8 cellular contexts compared by ENCODE assay signal in the genomic region with DNA sequence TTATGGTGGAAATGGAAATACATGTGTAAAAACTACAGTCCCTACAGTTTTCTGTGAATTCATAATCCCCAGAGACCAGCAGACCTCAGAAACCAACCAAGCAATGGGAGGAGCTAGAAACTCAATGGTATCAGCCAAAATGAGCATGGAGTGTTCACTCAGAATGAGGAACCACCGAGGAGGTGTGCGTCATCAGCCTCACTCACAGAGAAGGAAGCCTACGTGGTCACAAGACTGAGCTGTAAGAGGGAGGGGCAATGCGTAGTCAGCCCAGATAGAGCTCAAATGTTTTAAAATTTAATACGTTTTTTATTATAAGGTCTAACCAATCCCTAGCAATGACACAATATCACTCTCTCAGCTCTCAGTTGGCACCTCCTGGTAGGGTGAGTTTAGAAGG. TPM values are rescaled to one million over a fixed set of nuclear protein-coding genes. Genes with fewer than 3 reads are reported as not detected.
DNase-seq lines count a peak whose midpoint lies in the region; ATAC-seq and TF ChIP-seq lines count a peak whose summit lies in the region.

No MANE protein-coding gene starts in this region.

- POLR2A ChIA-PET in CD4-positive, alpha-beta memory T cell (lab: Charles Lee; ENCODE audit: partially characterized antibody), result no interaction called here

- H3K27me3 ChIP-seq in CD4-positive, alpha-beta memory T cell (ENCODE audit: insufficient read depth, low read length), result no peaks in the 10 kb centered on the region

- no peak for TF ChIP-seq CTCF in mucosa of descending colon (IDR thresholded peaks at IDR 0.05)

- no peaks in the 10 kb centered on the region for H3K36me3 Mint-ChIP-seq in CD4-positive, alpha-beta memory T cell
- H3K36me3 Mint-ChIP-seq in activated T-cell treated with anti-CD3 and anti-CD28 coated beads, Interleukin-2, amount 50 U/mL, for 72 hours (ENCODE audit: insufficient read depth in 2 of 2), result no peaks in the 10 kb centered on the region

- H3K36me3 ChIP-seq in CD4-positive, alpha-beta memory T cell (ENCODE audit: insufficient read depth, low read length), result no peaks in the 10 kb centered on the region
- H3K36me3 ChIP-seq in mucosa of descending colon (ENCODE audit: low read depth), result no peaks in the 10 kb centered on the region

- no peak overlapping the region for H3K27ac Mint-ChIP-seq in CD4-positive, alpha-beta memory T cell
- H3K27ac Mint-ChIP-seq in activated T-cell treated with anti-CD3 and anti-CD28 coated beads, Interleukin-2, amount 50 U/mL, for 72 hours, result no peak overlapping the region

- CTCF ChIA-PET in CD4-positive, alpha-beta memory T cell (lab: Charles Lee; ENCODE audit: partially characterized antibody), result interaction anchor here (1.4 to 1.5 kb wide), 2 partner anchors 10 to 17 kb away, joined by 3 to 4 read pairs; a partner anchor contains a TSS

- H3K4me3 ChIP-seq in CD4-positive, alpha-beta memory T cell (ENCODE audit: low read length in 2 of 2), result no peak overlapping the region
- H3K4me3 ChIP-seq in mucosa of descending colon, result no peak overlapping the region

- H3K4me1 Mint-ChIP-seq in CD4-positive, alpha-beta memory T cell, result no peaks in the 10 kb centered on the region
- peaks cover 8% of the 10 kb centered on the region for H3K4me1 Mint-ChIP-seq in activated T-cell treated with anti-CD3 and anti-CD28 coated beads, Interleukin-2, amount 50 U/mL, for 72 hours (ENCODE audit: low read depth)

- H3K9me3 ChIP-seq in CD4-positive, alpha-beta memory T cell (ENCODE audit: control insufficient read depth in 1 of 2, low read length in 2 of 2), result no peaks in the 10 kb centered on the region
- no peaks in the 10 kb centered on the region for H3K9me3 ChIP-seq in mucosa of descending colon

- peak in 4 of 5 donors; percentile 2 to 60 (median 8) for DNase-seq in CD4-positive, alpha-beta memory T cell
- DNase-seq in activated T-cell treated with anti-CD3 and anti-CD28 coated beads, Interleukin-2, amount 50 U/mL, for 72 hours, result peak; percentile 62 to 68
- DNase-seq in mucosa of descending colon, result peak in 2 of 3 donors; percentile 54 to 62
- DNase-seq in AG20443 (ENCODE audit: low spot score), result no peak
- no peak for DNase-seq in EL
- DNase-seq in NCI-H2107 (lab: John Stamatoyannopoulos, UW), result no peak

- H3K27ac ChIP-seq in CD4-positive, alpha-beta memory T cell (ENCODE audit: low read depth, low read length), result no peak overlapping the region

- H3K27me3 Mint-ChIP-seq in CD4-positive, alpha-beta memory T cell, result peaks cover 5 to 8% of the 10 kb centered on the region in 2 donors
- H3K27me3 Mint-ChIP-seq in activated T-cell treated with anti-CD3 and anti-CD28 coated beads, Interleukin-2, amount 50 U/mL, for 72 hours (ENCODE audit: low read depth), result peaks cover 25% of the 10 kb centered on the region

- no peaks in the 10 kb centered on the region for H3K9me3 Mint-ChIP-seq in CD4-positive, alpha-beta memory T cell
- H3K9me3 Mint-ChIP-seq in activated T-cell treated with anti-CD3 and anti-CD28 coated beads, Interleukin-2, amount 50 U/mL, for 72 hours, result no peaks in the 10 kb centered on the region

- intact Hi-C loops in CD4-positive, alpha-beta memory T cell (cut with micrococcal nuclease), result no loop called here
- intact Hi-C loops in mucosa of descending colon (cut with DNase I, micrococcal nuclease), result no loop called here

- no peaks in the 10 kb centered on the region for H3K4me1 ChIP-seq in CD4-positive, alpha-beta memory T cell (ENCODE audit: insufficient read depth, low read length)
- H3K4me1 ChIP-seq in mucosa of descending colon (ENCODE audit: low read depth), result no peaks in the 10 kb centered on the region

- ATAC-seq in GM19467 (IDR thresholded peaks at IDR 0.05; ENCODE audit: unreplicated experiment) (peak; percentile 58), HG03558 (IDR thresholded peaks at IDR 0.05; ENCODE audit: extremely low read depth, unreplicated experiment) (peak; percentile 93), mucosa of descending colon (peak; percentile 76)
- ATAC-seq in activated T-cell treated with anti-CD3 and anti-CD28 coated beads, Interleukin-2, amount 50 U/mL, for 72 hours (replicated peaks in 1 of 2), result peak; percentile 96 to 99

- H3K4me3 Mint-ChIP-seq in CD4-positive, alpha-beta memory T cell, result no peak overlapping the region
- no peak overlapping the region for H3K4me3 Mint-ChIP-seq in activated T-cell treated with anti-CD3 and anti-CD28 coated beads, Interleukin-2, amount 50 U/mL, for 72 hours

RNA-seq across cellular contexts. Expression of a gene that starts 17.4 kb away (rescaled TPM):
- total RNA-seq in CD4-positive, alpha-beta memory T cell, result under 1 TPM; 0.38 to 0.42 TPM
- polyA plus RNA-seq in CD4-positive, alpha-beta memory T cell, result under 1 TPM; 0.04 to 0.24 TPM
- under 1 TPM; 0.37 to 0.72 TPM for total RNA-seq in activated T-cell treated with anti-CD3 and anti-CD28 coated beads, Interleukin-2, amount 50 U/mL, for 72 hours
- total RNA-seq in mucosa of descending colon, result under 1 TPM; 0.41 to 0.82 (median 0.43) TPM

RNA-seq across cellular contexts. Expression of a gene that starts 31.9 kb away (rescaled TPM):
- total RNA-seq in CD4-positive, alpha-beta memory T cell, result 10 to 100 TPM; 41.1 to 42.7 TPM
- polyA plus RNA-seq in CD4-positive, alpha-beta memory T cell, result 10 to 100 TPM; 27.3 to 54.1 TPM
- 10 to 100 TPM; 40.9 to 47.1 TPM for total RNA-seq in activated T-cell treated with anti-CD3 and anti-CD28 coated beads, Interleukin-2, amount 50 U/mL, for 72 hours
- total RNA-seq in mucosa of descending colon, result 10 to 100 TPM; 39.0 to 41.1 (median 39.7) TPM

Comparison
In these comparisons a context has a peak if more than half of its experiments do, and no peak if none do; other contexts are left out.
1. DNase-seq: peak in CD4-positive, alpha-beta memory T cell (4 of 5), activated T-cell treated with anti-CD3 and anti-CD28 coated beads, Interleukin-2, amount 50 U/mL, for 72 hours (2 of 2) and mucosa of descending colon (2 of 3); none in AG20443 (single experiment), EL (single experiment) and NCI-H2107 (single experiment).
2. Peak in every context shown above with its lines, with median percentiles within 50 percentile points of each other: ATAC-seq.